Comparison of ENCODE assay signal across 1 cellular context in genomic region chr2:160932960-160933359, GRCh38.
A peak's percentile ranks its signal among the peaks of the same experiment; 100 is the strongest.
TF ChIP-seq lines count a peak whose summit lies in the region.

No MANE protein-coding gene starts in this region.

TF ChIP-seq in IMR-90, 13 proteins besides CTCF, POLR2A, EP300 and RAD21 (continued from another document):
- TF ChIP-seq RFX5 (IDR thresholded peaks at IDR 0.05; ENCODE audit: low read depth, low read length) (no peak), ELK1 (IDR thresholded peaks at IDR 0.05; ENCODE audit: borderline replicate concordance, low read depth, low read length) (no peak), CEBPB (IDR thresholded peaks at IDR 0.05; ENCODE audit: low read depth, low read length) (peak; percentile 67), FOS (IDR thresholded peaks at IDR 0.05; ENCODE audit: low read depth, low read length) (peak; percentile 45; the same call in 1 of the 2 replicates), MAFK (IDR thresholded peaks at IDR 0.05; ENCODE audit: low read depth, low read length) (no peak), CHD1 (IDR thresholded peaks at IDR 0.05; ENCODE audit: low read depth, low read length) (no peak), BHLHE40 (IDR thresholded peaks at IDR 0.05; ENCODE audit: low read depth, low read length) (no peak), RCOR1 (IDR thresholded peaks at IDR 0.05; ENCODE audit: insufficient replicate concordance, low read length) (no peak), MXI1 (IDR thresholded peaks at IDR 0.05; ENCODE audit: borderline replicate concordance, low read depth, low read length) (no peak)
